14 cellular contexts compared by ENCODE assay signal in genomic region chr10:7304110-7304509, GRCh38.
A peak's percentile ranks its signal among the peaks of the same experiment; 100 is the strongest.
DNase-seq lines count a peak whose midpoint lies in the region; ATAC-seq and TF ChIP-seq lines count a peak whose summit lies in the region.
"Had no signal": no experiment of that assay in that cellular context is flagged by ENCODE, and none has a peak within 500 bp of the region (broad histone marks: within the 10 kb centered on the region; RNA-seq: fewer than 3 reads in every experiment).

No MANE protein-coding gene starts in this region.

- no peaks in the 10 kb centered on the region for H3F3A ChIP-seq in PC-3 (ENCODE audit: low read length, unreplicated experiment)

- H3K27me3 Mint-ChIP-seq in T-cell, result no peaks in the 10 kb centered on the region
- H3K27me3 Mint-ChIP-seq: CD4-positive, alpha-beta T cell had no signal

- no peak for TF ChIP-seq CTCF in PC-3 (conservative IDR thresholded peaks at IDR 0.05; ENCODE audit: low read depth, low read length)
- TF ChIP-seq CTCF in esophagus muscularis mucosa (IDR thresholded peaks at IDR 0.05), result no peak

- peaks cover 0 to 12% (median 0%) of the 10 kb centered on the region in 11 experiments; a peak in 5 of 22 replicates for H4K20me1 ChIP-seq in BLaER1 treated with 17β-estradiol and CSF1 and Interleukin-3, amounts not matched to agents 10 nM and 100 nM
- no peaks in the 10 kb centered on the region for H4K20me1 ChIP-seq in PC-3 (ENCODE audit: low read length)

- intact Hi-C loops in PC-3 (cut with micrococcal nuclease) (no loop called here), esophagus muscularis mucosa (cut with DNase I) (no loop called here)

- H3K9ac ChIP-seq in BLaER1 treated with 17β-estradiol and CSF1 and Interleukin-3, amounts not matched to agents 10 nM and 100 nM, result no peak overlapping the region
- no peak overlapping the region for H3K9ac ChIP-seq in PC-3 (ENCODE audit: low read length)

- H3K27ac Mint-ChIP-seq in T-cell, result no peak overlapping the region
- H3K27ac Mint-ChIP-seq: CD4-positive, alpha-beta T cell; HFFc6 had no signal

- H3K4me2 ChIP-seq in BLaER1 treated with 17β-estradiol and CSF1 and Interleukin-3, amounts not matched to agents 10 nM and 100 nM, result peak overlapping the region in 7 of 11 experiments; percentile 2 to 85 (median 78); a peak in 10 of 22 replicates
- no peak overlapping the region for H3K4me2 ChIP-seq in PC-3 (ENCODE audit: low read length)

- no peaks in the 10 kb centered on the region for H3K27me3 ChIP-seq in BLaER1 treated with 17β-estradiol and CSF1 and Interleukin-3, amounts not matched to agents 10 nM and 100 nM
- H3K27me3 ChIP-seq in PC-3 (ENCODE audit: low read length), result no peaks in the 10 kb centered on the region
- no peaks in the 10 kb centered on the region for H3K27me3 ChIP-seq in esophagus muscularis mucosa

- peaks cover 41% of the 10 kb centered on the region for H3K36me3 Mint-ChIP-seq in T-cell

- TF ChIP-seq POLR2A in esophagus muscularis mucosa (IDR thresholded peaks at IDR 0.05; ENCODE audit: low read depth) (no peak), erythroblast (IDR thresholded peaks at IDR 0.05; ENCODE audit: low read length) (no peak)

- H3K9me3 Mint-ChIP-seq in T-cell, result no peaks in the 10 kb centered on the region
- H3K9me3 Mint-ChIP-seq: CD4-positive, alpha-beta T cell had no signal

- CTCF ChIA-PET in PC-3 (lab: Charles Lee) (no interaction called here), T-cell (lab: Charles Lee) (no interaction called here)

- H3K79me2 ChIP-seq in PC-3 (ENCODE audit: low read length), result no peaks in the 10 kb centered on the region

- DNase-seq in PC-3 (no peak), esophagus muscularis mucosa (ENCODE audit: extremely low spot score) (peak; percentile 17), erythroblast (lab: John Stamatoyannopoulos, UW) (no peak), T-cell (no peak)
- DNase-seq: C1 segment of cervical spinal cord; Calu3; CD4-positive, alpha-beta T cell; DMS 273 treated with DMSO at 0.1 percent for 48 hours; GOT3; HFFc6 had no signal

- WGBS in esophagus muscularis mucosa, result 99% methylated on average over 4 of the region's 4 CpGs

- no peak overlapping the region for H2AFZ ChIP-seq in PC-3 (ENCODE audit: low read length)

- H3K4me1 Mint-ChIP-seq in T-cell, result peaks cover 35 to 78% (median 77%) of the 10 kb centered on the region in 3 donors

- ATAC-seq in PC-3 (no peak), T-cell (replicated peaks in 1 of 4) (no peak), HG03378 (IDR thresholded peaks at IDR 0.05; ENCODE audit: unreplicated experiment) (no peak)

- BruUV-seq in PC-3 (replicated peaks; lab: Mats Ljungman, UMichigan), result no TSS peak

- peak overlapping the region in 6 of 11 experiments; percentile 2 to 87 (median 80); a peak in 10 of 22 replicates for H3K27ac ChIP-seq in BLaER1 treated with 17β-estradiol and CSF1 and Interleukin-3, amounts not matched to agents 10 nM and 100 nM
- H3K27ac ChIP-seq in PC-3 (ENCODE audit: low read length) (peak overlapping the region; percentile 67; the same call in 1 of the 2 replicates), esophagus muscularis mucosa (replicated peaks in 1 of 4) (no peak overlapping the region)
- H3K27ac ChIP-seq: HL-60 had no signal

- H3K9me2 ChIP-seq in PC-3 (replicated peaks; ENCODE audit: low read length), result no peaks in the 10 kb centered on the region

- POLR2A ChIA-PET in PC-3 (lab: Charles Lee; ENCODE audit: unreplicated experiment) (no interaction called here), T-cell (lab: Charles Lee) (interaction anchor here in 1 of 2 donors (0.6 kb wide), 1 partner anchor 189 kb away, joined by 3 read pairs; no protein-coding TSS in a partner anchor)

- H3K4me3 ChIP-seq in BLaER1 treated with 17β-estradiol and CSF1 and Interleukin-3, amounts not matched to agents 10 nM and 100 nM, result no peak overlapping the region
- H3K4me3 ChIP-seq in PC-3 (ENCODE audit: low read length) (no peak overlapping the region), esophagus muscularis mucosa (no peak overlapping the region)
- H3K4me3 ChIP-seq: HAP-1 had no signal

- peaks cover 24 to 63% (median 47%) of the 10 kb centered on the region in 10 experiments for H3K4me1 ChIP-seq in BLaER1 treated with 17β-estradiol and CSF1 and Interleukin-3, amounts not matched to agents 10 nM and 100 nM
- H3K4me1 ChIP-seq in PC-3 (ENCODE audit: insufficient read depth, low read length) (peaks cover 18% of the 10 kb centered on the region), esophagus muscularis mucosa (peaks cover 17 to 54% (median 51%) of the 10 kb centered on the region in 4 donors)

- H3K36me3 ChIP-seq in BLaER1 treated with 17β-estradiol and CSF1 and Interleukin-3, amounts not matched to agents 10 nM and 100 nM, result peaks cover 13 to 75% (median 54%) of the 10 kb centered on the region in 11 experiments; a peak in 21 of 22 replicates
- H3K36me3 ChIP-seq in PC-3 (ENCODE audit: low read depth, low read length), result no peaks in the 10 kb centered on the region
- peaks cover 0 to 1% (median 0%) of the 10 kb centered on the region in 4 donors for H3K36me3 ChIP-seq in esophagus muscularis mucosa
- H3K36me3 ChIP-seq: HAP-1 had no signal

- no peak for TF ChIP-seq EP300 in esophagus muscularis mucosa (IDR thresholded peaks at IDR 0.05)

- peaks cover 8 to 51% (median 29%) of the 10 kb centered on the region in 11 experiments for H3K9me3 ChIP-seq in BLaER1 treated with 17β-estradiol and CSF1 and Interleukin-3, amounts not matched to agents 10 nM and 100 nM (replicated peaks in 1 of 11)
- H3K9me3 ChIP-seq in PC-3 (ENCODE audit: low read length) (0 out of 2 replicates have a peak, but pooled peaks cover 6% of the 10 kb centered on the region), esophagus muscularis mucosa (peaks cover 0 to 5% (median 0%) of the 10 kb centered on the region in 4 donors)
- H3K9me3 ChIP-seq: HAP-1 had no signal

- H3K4me3 Mint-ChIP-seq in T-cell, result no peak overlapping the region
- H3K4me3 Mint-ChIP-seq: CD4-positive, alpha-beta T cell; HFFc6 had no signal

Comparison
In these comparisons a context has a peak if more than half of its experiments do, and no peak if none do; other contexts are left out.
1. H3K27ac ChIP-seq: peak in BLaER1 treated with 17β-estradiol and CSF1 and Interleukin-3, amounts not matched to agents 10 nM and 100 nM (6 of 11) and PC-3 (single experiment); none in esophagus muscularis mucosa (0 of 4).